In genomic region chr1:36487906-36488305, GRCh38 we compare ENCODE assay signal across 1 cellular context.
TF ChIP-seq lines count a peak whose summit lies in the region.

No MANE protein-coding gene starts in this region.

TF ChIP-seq in WTC11, 78 proteins besides CTCF, POLR2A, EP300 and RAD21 (continued from another document):
- TF ChIP-seq, protein P1, sequence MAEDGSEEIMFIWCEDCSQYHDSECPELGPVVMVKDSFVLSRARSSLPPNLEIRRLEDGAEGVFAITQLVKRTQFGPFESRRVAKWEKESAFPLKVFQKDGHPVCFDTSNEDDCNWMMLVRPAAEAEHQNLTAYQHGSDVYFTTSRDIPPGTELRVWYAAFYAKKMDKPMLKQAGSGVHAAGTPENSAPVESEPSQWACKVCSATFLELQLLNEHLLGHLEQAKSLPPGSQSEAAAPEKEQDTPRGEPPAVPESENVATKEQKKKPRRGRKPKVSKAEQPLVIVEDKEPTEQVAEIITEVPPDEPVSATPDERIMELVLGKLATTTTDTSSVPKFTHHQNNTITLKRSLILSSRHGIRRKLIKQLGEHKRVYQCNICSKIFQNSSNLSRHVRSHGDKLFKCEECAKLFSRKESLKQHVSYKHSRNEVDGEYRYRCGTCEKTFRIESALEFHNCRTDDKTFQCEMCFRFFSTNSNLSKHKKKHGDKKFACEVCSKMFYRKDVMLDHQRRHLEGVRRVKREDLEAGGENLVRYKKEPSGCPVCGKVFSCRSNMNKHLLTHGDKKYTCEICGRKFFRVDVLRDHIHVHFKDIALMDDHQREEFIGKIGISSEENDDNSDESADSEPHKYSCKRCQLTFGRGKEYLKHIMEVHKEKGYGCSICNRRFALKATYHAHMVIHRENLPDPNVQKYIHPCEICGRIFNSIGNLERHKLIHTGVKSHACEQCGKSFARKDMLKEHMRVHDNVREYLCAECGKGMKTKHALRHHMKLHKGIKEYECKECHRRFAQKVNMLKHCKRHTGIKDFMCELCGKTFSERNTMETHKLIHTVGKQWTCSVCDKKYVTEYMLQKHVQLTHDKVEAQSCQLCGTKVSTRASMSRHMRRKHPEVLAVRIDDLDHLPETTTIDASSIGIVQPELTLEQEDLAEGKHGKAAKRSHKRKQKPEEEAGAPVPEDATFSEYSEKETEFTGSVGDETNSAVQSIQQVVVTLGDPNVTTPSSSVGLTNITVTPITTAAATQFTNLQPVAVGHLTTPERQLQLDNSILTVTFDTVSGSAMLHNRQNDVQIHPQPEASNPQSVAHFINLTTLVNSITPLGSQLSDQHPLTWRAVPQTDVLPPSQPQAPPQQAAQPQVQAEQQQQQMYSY (CRISPR knock-in tag; IDR thresholded peaks at IDR 0.05), result peak; percentile 63
